ENCODE assay signal across 1 cellular context in the genomic region with DNA sequence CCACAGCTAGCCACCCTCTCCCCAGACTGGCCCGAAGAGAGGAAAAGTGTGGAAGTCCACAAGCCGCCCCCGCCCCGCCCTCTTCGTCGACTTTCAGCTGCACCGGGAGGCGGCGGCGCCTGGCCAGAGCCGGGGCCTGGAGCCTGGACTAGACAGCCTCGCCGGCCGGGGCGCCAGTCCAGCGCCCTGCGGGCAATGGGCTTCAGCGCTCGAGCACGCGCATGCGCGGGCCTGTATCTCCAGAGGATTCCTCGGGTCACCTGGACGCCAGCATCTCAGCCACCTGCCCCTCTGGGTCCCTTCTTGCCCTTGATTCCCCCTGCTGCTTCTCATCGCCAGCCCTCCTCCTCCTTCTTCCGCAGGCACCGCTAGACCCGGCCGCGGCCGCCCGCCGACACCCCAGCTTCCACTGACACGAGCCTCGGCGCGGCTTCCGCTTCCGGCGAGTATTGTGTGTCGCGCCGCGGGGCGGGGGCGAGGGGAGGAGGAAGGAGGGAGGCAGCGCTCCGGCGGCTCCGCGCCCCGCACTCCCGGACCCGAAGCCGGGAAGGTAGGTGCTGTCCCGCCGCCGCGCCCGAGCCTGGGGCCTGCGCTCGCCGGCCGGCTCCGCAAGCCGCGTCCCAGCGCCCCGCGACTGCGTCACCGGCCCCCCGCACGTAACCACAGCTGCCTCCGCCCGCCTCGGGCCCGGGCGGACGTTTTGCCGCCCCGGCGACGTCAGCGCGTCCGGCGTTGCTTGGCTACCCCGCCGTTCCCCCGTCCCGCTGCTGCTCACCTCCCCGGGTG.
TF ChIP-seq lines count a peak whose summit lies in the region.

A gene (plus strand): TSS at position 482 of the 786 bp plus-strand sequence. CDS start 2,391 bp downstream, outside the sequence.

TF ChIP-seq in HepG2, 621 proteins besides CTCF, POLR2A, EP300 and RAD21 (continued from another document):
- TF ChIP-seq, protein P1, sequence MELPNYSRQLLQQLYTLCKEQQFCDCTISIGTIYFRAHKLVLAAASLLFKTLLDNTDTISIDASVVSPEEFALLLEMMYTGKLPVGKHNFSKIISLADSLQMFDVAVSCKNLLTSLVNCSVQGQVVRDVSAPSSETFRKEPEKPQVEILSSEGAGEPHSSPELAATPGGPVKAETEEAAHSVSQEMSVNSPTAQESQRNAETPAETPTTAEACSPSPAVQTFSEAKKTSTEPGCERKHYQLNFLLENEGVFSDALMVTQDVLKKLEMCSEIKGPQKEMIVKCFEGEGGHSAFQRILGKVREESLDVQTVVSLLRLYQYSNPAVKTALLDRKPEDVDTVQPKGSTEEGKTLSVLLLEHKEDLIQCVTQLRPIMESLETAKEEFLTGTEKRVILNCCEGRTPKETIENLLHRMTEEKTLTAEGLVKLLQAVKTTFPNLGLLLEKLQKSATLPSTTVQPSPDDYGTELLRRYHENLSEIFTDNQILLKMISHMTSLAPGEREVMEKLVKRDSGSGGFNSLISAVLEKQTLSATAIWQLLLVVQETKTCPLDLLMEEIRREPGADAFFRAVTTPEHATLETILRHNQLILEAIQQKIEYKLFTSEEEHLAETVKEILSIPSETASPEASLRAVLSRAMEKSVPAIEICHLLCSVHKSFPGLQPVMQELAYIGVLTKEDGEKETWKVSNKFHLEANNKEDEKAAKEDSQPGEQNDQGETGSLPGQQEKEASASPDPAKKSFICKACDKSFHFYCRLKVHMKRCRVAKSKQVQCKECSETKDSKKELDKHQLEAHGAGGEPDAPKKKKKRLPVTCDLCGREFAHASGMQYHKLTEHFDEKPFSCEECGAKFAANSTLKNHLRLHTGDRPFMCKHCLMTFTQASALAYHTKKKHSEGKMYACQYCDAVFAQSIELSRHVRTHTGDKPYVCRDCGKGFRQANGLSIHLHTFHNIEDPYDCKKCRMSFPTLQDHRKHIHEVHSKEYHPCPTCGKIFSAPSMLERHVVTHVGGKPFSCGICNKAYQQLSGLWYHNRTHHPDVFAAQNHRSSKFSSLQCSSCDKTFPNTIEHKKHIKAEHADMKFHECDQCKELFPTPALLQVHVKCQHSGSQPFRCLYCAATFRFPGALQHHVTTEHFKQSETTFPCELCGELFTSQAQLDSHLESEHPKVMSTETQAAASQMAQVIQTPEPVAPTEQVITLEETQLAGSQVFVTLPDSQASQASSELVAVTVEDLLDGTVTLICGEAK (IDR thresholded peaks at IDR 0.05) = peak; percentile 28; the same call in 1 of the 2 replicates
- TF ChIP-seq, protein P1 (CRISPR knock-in tag; IDR thresholded peaks at IDR 0.05) = 0 out of 2 replicates have a peak, but pooled peaks have one; percentile 23
- TF ChIP-seq ZNF790 (CRISPR knock-in tag; IDR thresholded peaks at IDR 0.05; ENCODE audit: borderline replicate concordance) (peak; percentile 69; the same call in 1 of the 2 replicates), NFRKB (IDR thresholded peaks at IDR 0.05) (no peak), TP53 (CRISPR knock-in tag; conservative IDR thresholded peaks at IDR 0.05) (no peak; the same call in 1 of the 2 replicates), HCFC1 (IDR thresholded peaks at IDR 0.05; ENCODE audit: low read depth, low read length) (peak; percentile 17), ZNF431 (CRISPR knock-in tag; IDR thresholded peaks at IDR 0.05; ENCODE audit: borderline replicate concordance, low read depth) (no peak; the same call in 1 of the 2 replicates), KLF6 (CRISPR knock-in tag; IDR thresholded peaks at IDR 0.05) (peak; percentile 74), ARNT2 (CRISPR knock-in tag; IDR thresholded peaks at IDR 0.05; ENCODE audit: low read depth) (peak; percentile 85), RBAK (CRISPR knock-in tag; IDR thresholded peaks at IDR 0.05) (no peak), ZBTB38 (CRISPR knock-in tag; IDR thresholded peaks at IDR 0.05) (peak; percentile 65; the same call in 1 of the 2 replicates), ZNF644 (CRISPR knock-in tag; IDR thresholded peaks at IDR 0.05; ENCODE audit: low read depth) (no peak), ZBTB7B (CRISPR knock-in tag; IDR thresholded peaks at IDR 0.05) (no peak), KDM5B (CRISPR knock-in tag; IDR thresholded peaks at IDR 0.05; ENCODE audit: borderline replicate concordance) (peak; percentile 74), MED13 (CRISPR knock-in tag; IDR thresholded peaks at IDR 0.05) (peak; percentile 19; the same call in 1 of the 2 replicates), ZSCAN20 (CRISPR knock-in tag; IDR thresholded peaks at IDR 0.05; ENCODE audit: borderline replicate concordance) (peak; percentile 84; the same call in 1 of the 2 replicates), ZNF484 (CRISPR knock-in tag; IDR thresholded peaks at IDR 0.05; ENCODE audit: borderline replicate concordance, low read depth) (no peak), IRF2 (CRISPR knock-in tag; IDR thresholded peaks at IDR 0.05) (no peak), EEA1 (CRISPR knock-in tag; IDR thresholded peaks at IDR 0.05; ENCODE audit: borderline replicate concordance) (peak; percentile 62), MED1 (CRISPR knock-in tag; IDR thresholded peaks at IDR 0.05) (peak; percentile 34; the same call in 1 of the 2 replicates), ZNF879 (CRISPR knock-in tag; IDR thresholded peaks at IDR 0.05) (0 out of 2 replicates have a peak, but pooled peaks have one; percentile 56), ZSCAN9 (CRISPR knock-in tag; IDR thresholded peaks at IDR 0.05; ENCODE audit: borderline replicate concordance) (0 out of 2 replicates have a peak, but pooled peaks have one; percentile 21), ZNF720 (CRISPR knock-in tag; IDR thresholded peaks at IDR 0.05) (no peak), GTF3A (CRISPR knock-in tag; conservative IDR thresholded peaks at IDR 0.05) (peak; percentile 81; the same call in 1 of the 2 replicates), ZSCAN12 (CRISPR knock-in tag; IDR thresholded peaks at IDR 0.05) (peak; percentile 83; the same call in 1 of the 2 replicates)
- TF ChIP-seq, protein P2, sequence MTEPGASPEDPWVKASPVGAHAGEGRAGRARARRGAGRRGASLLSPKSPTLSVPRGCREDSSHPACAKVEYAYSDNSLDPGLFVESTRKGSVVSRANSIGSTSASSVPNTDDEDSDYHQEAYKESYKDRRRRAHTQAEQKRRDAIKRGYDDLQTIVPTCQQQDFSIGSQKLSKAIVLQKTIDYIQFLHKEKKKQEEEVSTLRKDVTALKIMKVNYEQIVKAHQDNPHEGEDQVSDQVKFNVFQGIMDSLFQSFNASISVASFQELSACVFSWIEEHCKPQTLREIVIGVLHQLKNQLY (CRISPR knock-in tag; IDR thresholded peaks at IDR 0.05) = no peak
- TF ChIP-seq, protein P3, sequence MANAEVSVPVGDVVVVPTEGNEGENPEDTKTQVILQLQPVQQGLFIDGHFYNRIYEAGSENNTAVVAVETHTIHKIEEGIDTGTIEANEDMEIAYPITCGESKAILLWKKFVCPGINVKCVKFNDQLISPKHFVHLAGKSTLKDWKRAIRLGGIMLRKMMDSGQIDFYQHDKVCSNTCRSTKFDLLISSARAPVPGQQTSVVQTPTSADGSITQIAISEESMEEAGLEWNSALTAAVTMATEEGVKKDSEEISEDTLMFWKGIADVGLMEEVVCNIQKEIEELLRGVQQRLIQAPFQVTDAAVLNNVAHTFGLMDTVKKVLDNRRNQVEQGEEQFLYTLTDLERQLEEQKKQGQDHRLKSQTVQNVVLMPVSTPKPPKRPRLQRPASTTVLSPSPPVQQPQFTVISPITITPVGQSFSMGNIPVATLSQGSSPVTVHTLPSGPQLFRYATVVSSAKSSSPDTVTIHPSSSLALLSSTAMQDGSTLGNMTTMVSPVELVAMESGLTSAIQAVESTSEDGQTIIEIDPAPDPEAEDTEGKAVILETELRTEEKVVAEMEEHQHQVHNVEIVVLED (CRISPR knock-in tag; IDR thresholded peaks at IDR 0.05; ENCODE audit: borderline replicate concordance) = peak; percentile 89
- TF ChIP-seq, protein P4, sequence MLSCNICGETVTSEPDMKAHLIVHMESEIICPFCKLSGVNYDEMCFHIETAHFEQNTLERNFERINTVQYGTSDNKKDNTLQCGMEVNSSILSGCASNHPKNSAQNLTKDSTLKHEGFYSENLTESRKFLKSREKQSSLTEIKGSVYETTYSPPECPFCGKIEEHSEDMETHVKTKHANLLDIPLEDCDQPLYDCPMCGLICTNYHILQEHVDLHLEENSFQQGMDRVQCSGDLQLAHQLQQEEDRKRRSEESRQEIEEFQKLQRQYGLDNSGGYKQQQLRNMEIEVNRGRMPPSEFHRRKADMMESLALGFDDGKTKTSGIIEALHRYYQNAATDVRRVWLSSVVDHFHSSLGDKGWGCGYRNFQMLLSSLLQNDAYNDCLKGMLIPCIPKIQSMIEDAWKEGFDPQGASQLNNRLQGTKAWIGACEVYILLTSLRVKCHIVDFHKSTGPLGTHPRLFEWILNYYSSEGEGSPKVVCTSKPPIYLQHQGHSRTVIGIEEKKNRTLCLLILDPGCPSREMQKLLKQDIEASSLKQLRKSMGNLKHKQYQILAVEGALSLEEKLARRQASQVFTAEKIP (CRISPR knock-in tag; IDR thresholded peaks at IDR 0.05; ENCODE audit: borderline replicate concordance) = no peak
- TF ChIP-seq, protein P5, sequence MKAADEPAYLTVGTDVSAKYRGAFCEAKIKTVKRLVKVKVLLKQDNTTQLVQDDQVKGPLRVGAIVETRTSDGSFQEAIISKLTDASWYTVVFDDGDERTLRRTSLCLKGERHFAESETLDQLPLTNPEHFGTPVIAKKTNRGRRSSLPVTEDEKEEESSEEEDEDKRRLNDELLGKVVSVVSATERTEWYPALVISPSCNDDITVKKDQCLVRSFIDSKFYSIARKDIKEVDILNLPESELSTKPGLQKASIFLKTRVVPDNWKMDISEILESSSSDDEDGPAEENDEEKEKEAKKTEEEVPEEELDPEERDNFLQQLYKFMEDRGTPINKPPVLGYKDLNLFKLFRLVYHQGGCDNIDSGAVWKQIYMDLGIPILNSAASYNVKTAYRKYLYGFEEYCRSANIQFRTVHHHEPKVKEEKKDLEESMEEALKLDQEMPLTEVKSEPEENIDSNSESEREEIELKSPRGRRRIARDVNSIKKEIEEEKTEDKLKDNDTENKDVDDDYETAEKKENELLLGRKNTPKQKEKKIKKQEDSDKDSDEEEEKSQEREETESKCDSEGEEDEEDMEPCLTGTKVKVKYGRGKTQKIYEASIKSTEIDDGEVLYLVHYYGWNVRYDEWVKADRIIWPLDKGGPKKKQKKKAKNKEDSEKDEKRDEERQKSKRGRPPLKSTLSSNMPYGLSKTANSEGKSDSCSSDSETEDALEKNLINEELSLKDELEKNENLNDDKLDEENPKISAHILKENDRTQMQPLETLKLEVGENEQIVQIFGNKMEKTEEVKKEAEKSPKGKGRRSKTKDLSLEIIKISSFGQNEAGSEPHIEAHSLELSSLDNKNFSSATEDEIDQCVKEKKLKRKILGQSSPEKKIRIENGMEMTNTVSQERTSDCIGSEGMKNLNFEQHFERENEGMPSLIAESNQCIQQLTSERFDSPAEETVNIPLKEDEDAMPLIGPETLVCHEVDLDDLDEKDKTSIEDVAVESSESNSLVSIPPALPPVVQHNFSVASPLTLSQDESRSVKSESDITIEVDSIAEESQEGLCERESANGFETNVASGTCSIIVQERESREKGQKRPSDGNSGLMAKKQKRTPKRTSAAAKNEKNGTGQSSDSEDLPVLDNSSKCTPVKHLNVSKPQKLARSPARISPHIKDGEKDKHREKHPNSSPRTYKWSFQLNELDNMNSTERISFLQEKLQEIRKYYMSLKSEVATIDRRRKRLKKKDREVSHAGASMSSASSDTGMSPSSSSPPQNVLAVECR (CRISPR knock-in tag; IDR thresholded peaks at IDR 0.05; ENCODE audit: borderline replicate concordance) = peak; percentile 91
- TF ChIP-seq, protein P6, sequence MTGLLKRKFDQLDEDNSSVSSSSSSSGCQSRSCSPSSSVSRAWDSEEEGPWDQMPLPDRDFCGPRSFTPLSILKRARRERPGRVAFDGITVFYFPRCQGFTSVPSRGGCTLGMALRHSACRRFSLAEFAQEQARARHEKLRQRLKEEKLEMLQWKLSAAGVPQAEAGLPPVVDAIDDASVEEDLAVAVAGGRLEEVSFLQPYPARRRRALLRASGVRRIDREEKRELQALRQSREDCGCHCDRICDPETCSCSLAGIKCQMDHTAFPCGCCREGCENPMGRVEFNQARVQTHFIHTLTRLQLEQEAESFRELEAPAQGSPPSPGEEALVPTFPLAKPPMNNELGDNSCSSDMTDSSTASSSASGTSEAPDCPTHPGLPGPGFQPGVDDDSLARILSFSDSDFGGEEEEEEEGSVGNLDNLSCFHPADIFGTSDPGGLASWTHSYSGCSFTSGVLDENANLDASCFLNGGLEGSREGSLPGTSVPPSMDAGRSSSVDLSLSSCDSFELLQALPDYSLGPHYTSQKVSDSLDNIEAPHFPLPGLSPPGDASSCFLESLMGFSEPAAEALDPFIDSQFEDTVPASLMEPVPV (CRISPR knock-in tag; IDR thresholded peaks at IDR 0.05) = no peak; the same call in 1 of the 2 replicates
- TF ChIP-seq, protein P7, sequence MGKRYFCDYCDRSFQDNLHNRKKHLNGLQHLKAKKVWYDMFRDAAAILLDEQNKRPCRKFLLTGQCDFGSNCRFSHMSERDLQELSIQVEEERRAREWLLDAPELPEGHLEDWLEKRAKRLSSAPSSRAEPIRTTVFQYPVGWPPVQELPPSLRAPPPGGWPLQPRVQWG (CRISPR knock-in tag; IDR thresholded peaks at IDR 0.05; ENCODE audit: borderline replicate concordance, low read depth) = no peak
